14 cellular contexts compared by ENCODE assay signal in genomic region chr7:40115941-40116340, GRCh38. TPM values are rescaled to one million over a fixed set of nuclear protein-coding genes. Genes with fewer than 3 reads are reported as not detected.
DNase-seq lines count a peak whose midpoint lies in the region; ATAC-seq and TF ChIP-seq lines count a peak whose summit lies in the region.
"Had no signal": no experiment of that assay in that cellular context is flagged by ENCODE, and none has a peak within 500 bp of the region (broad histone marks: within the 10 kb centered on the region; RNA-seq: fewer than 3 reads in every experiment).

No MANE protein-coding gene starts in this region.

- peak overlapping the region; percentile 15 for H3K27ac Mint-ChIP-seq in endothelial cell (ENCODE audit: unreplicated experiment)
- H3K27ac Mint-ChIP-seq: CD4-positive, alpha-beta memory T cell; GM23338; HFFc6 had no signal

- H3K36me3 ChIP-seq in OCI-LY7 (ENCODE audit: insufficient read depth, low read length) (no peaks in the 10 kb centered on the region), mesenchymal stem cell (ENCODE audit: control insufficient read depth in 1 of 2, insufficient read depth in 2 of 2, low read depth in 1 of 2, low read length in 2 of 2) (peaks cover 5 to 11% of the 10 kb centered on the region in 2 experiments)

- no peak overlapping the region for H3K9ac ChIP-seq in mesenchymal stem cell (ENCODE audit: low read length)

- H2AK5ac ChIP-seq in mesenchymal stem cell (ENCODE audit: low read length, severe bottlenecking) = no peak overlapping the region

- TSS peak; percentile 24 for BruUV-seq in OCI-LY7 (replicated peaks; lab: Mats Ljungman, UMichigan)

- TF ChIP-seq CTCF in OCI-LY7 (conservative IDR thresholded peaks at IDR 0.05; ENCODE audit: low read length) (no peak), endothelial cell (IDR thresholded peaks at IDR 0.05; ENCODE audit: unreplicated experiment) (no peak)

- H3K79me2 ChIP-seq in OCI-LY7 (ENCODE audit: insufficient read depth, low read depth, low read length) = no peaks in the 10 kb centered on the region

- H2BK5ac ChIP-seq in mesenchymal stem cell (ENCODE audit: low read depth, low read length, poor library complexity, severe bottlenecking) = no peak overlapping the region

- peaks cover 5% of the 10 kb centered on the region for H3K36me3 Mint-ChIP-seq in endothelial cell (ENCODE audit: low read depth, unreplicated experiment)

- H2BK120ac ChIP-seq in mesenchymal stem cell (ENCODE audit: low read depth, low read length) = no peak overlapping the region

- ATAC-seq in GM19351 (IDR thresholded peaks at IDR 0.05; ENCODE audit: unreplicated experiment) (no peak), GM21367 (IDR thresholded peaks at IDR 0.05; ENCODE audit: unreplicated experiment) (no peak)
- ATAC-seq: GM23338 had no signal

- no peaks in the 10 kb centered on the region for H3K27me3 Mint-ChIP-seq in endothelial cell (ENCODE audit: unreplicated experiment)
- H3K27me3 Mint-ChIP-seq: CD4-positive, alpha-beta memory T cell had no signal

- DNase-seq in OCI-LY7 (ENCODE audit: low spot score) (no peak), endothelial cell (ENCODE audit: low spot score) (no peak), mesenchymal stem cell (no peak), NCI-H345 treated with DMSO at 0.1 percent for 48 hours (lab: John Stamatoyannopoulos, UW; ENCODE audit: unreplicated experiment) (no peak), NCI-H1694 treated with DMSO at 0.1 percent for 48 hours (lab: John Stamatoyannopoulos, UW) (no peak)
- DNase-seq: C1 segment of cervical spinal cord; CD4-positive, alpha-beta memory T cell; COR-L47; DMS153; H9; HFFc6 had no signal

- H3K79me1 ChIP-seq in mesenchymal stem cell (replicated peaks; ENCODE audit: low read length, poor library complexity, severe bottlenecking) = peaks cover 19% of the 10 kb centered on the region

- H3K4me1 Mint-ChIP-seq in endothelial cell (ENCODE audit: unreplicated experiment) = peaks cover 16% of the 10 kb centered on the region
- H3K4me1 Mint-ChIP-seq: CD4-positive, alpha-beta memory T cell had no signal

- no peak overlapping the region for H3K23ac ChIP-seq in mesenchymal stem cell (ENCODE audit: low read length in 2 of 2)

- intact Hi-C loops in OCI-LY7 (cut with micrococcal nuclease; ENCODE audit: unreplicated experiment) = no loop called here

- H3K4me3 ChIP-seq in OCI-LY7 (ENCODE audit: low read depth, low read length, poor library complexity, severe bottlenecking) (no peak overlapping the region), mesenchymal stem cell (ENCODE audit: insufficient read depth in 1 of 2, low read depth in 1 of 2, low read length in 2 of 2) (no peak overlapping the region)
- H3K4me3 ChIP-seq: GM23338 had no signal

- H3K9me3 Mint-ChIP-seq in endothelial cell (ENCODE audit: unreplicated experiment) = no peaks in the 10 kb centered on the region
- H3K9me3 Mint-ChIP-seq: GM23338, H9, HFFc6 had no signal

- no peak overlapping the region for H4K91ac ChIP-seq in mesenchymal stem cell (ENCODE audit: low read length)

- H3K4me1 ChIP-seq in OCI-LY7 (ENCODE audit: insufficient read depth, low read length, poor library complexity, severe bottlenecking) (no peaks in the 10 kb centered on the region), mesenchymal stem cell (ENCODE audit: control insufficient read depth, insufficient read depth, low read depth, low read length) (peaks cover 5% of the 10 kb centered on the region)

- no peak overlapping the region for H2BK12ac ChIP-seq in mesenchymal stem cell (ENCODE audit: low read length in 2 of 2)

- H3K14ac ChIP-seq in mesenchymal stem cell (ENCODE audit: low read length in 2 of 2) = no peak overlapping the region

- no peaks in the 10 kb centered on the region for H3K9me2 ChIP-seq in OCI-LY7 (ENCODE audit: insufficient read depth, low read length)

- no CpG with 5 or more reads among the region's 2 CpGs for WGBS in mesenchymal stem cell

- no peak overlapping the region for H3K4me3 Mint-ChIP-seq in endothelial cell (ENCODE audit: unreplicated experiment)
- H3K4me3 Mint-ChIP-seq: CD4-positive, alpha-beta memory T cell; GM23338; H9; HFFc6 had no signal

- no peak overlapping the region for H3K4ac ChIP-seq in mesenchymal stem cell (ENCODE audit: low read depth in 1 of 2, low read length in 2 of 2)

- H3K4me2 ChIP-seq in OCI-LY7 (ENCODE audit: low read length) (no peak overlapping the region), mesenchymal stem cell (ENCODE audit: low read length, poor library complexity, severe bottlenecking) (no peak overlapping the region)
- H3K4me2 ChIP-seq: GM23338 had no signal

- no peaks in the 10 kb centered on the region for H4K20me1 ChIP-seq in OCI-LY7 (ENCODE audit: insufficient read depth, low read length)

- no peak overlapping the region for H2BK15ac ChIP-seq in mesenchymal stem cell (ENCODE audit: low read depth, poor library complexity, severe bottlenecking)

- H2AFZ ChIP-seq in OCI-LY7 (ENCODE audit: low read length) = no peak overlapping the region
- H2AFZ ChIP-seq in mesenchymal stem cell (ENCODE audit: low read depth, low read length) = no peak overlapping the region
- H2AFZ ChIP-seq: GM23338 had no signal

- no peak overlapping the region for H4K8ac ChIP-seq in mesenchymal stem cell (ENCODE audit: low read length)

- H3K27me3 ChIP-seq in mesenchymal stem cell (ENCODE audit: control insufficient read depth in 1 of 2, insufficient read depth in 1 of 2, low read length in 2 of 2) = no peaks in the 10 kb centered on the region

- POLR2A ChIA-PET in OCI-LY7 (lab: Charles Lee) = no interaction called here

- H3K27ac ChIP-seq in OCI-LY7 (ENCODE audit: low read depth, low read length, poor library complexity, severe bottlenecking) (no peak overlapping the region), mesenchymal stem cell (ENCODE audit: low read length, poor library complexity, severe bottlenecking) (peak overlapping the region; percentile 29)

- H3K18ac ChIP-seq in mesenchymal stem cell (ENCODE audit: low read depth in 1 of 2, low read length in 2 of 2) = no peak overlapping the region

- CTCF ChIA-PET in OCI-LY7 (lab: Charles Lee; ENCODE audit: unreplicated experiment) = no interaction called here

- no peaks in the 10 kb centered on the region for H3K9me3 ChIP-seq in OCI-LY7 (ENCODE audit: low read length)
- no peaks in the 10 kb centered on the region for H3K9me3 ChIP-seq in mesenchymal stem cell (ENCODE audit: control insufficient read depth, low read length)

RNA-seq across cellular contexts. Expression of gene MPLKIP, which starts 18.5 kb away (rescaled TPM):
- total RNA-seq in OCI-LY7 (2014; rRNA removed; shearing (Covaris generic)) = 35.2 and 44.1 TPM in 2 replicates
- total RNA-seq in OCI-LY7 (2022) (46.3 and 52.8 TPM in 2 replicates), endothelial cell (ENCODE audit: unreplicated experiment) (25.0 TPM)
- polyA plus RNA-seq in mesenchymal stem cell (2013, experiment 1 of 2) = 35.2 TPM
- 36.2 TPM for polyA plus RNA-seq in mesenchymal stem cell (2013, experiment 2 of 2)

RNA-seq across cellular contexts. Expression of gene SUGCT, which starts 18.9 kb away (rescaled TPM):
- 1.7 TPM in 1 of 2 replicates, not detected in the other for total RNA-seq in OCI-LY7 (2014; rRNA removed; shearing (Covaris generic))
- not detected in 2 replicates for total RNA-seq in OCI-LY7 (2022)
- 1.6 TPM for total RNA-seq in endothelial cell (ENCODE audit: unreplicated experiment)
- polyA plus RNA-seq in mesenchymal stem cell (2013, experiment 1 of 2) = 9.5 TPM
- 9.1 TPM for polyA plus RNA-seq in mesenchymal stem cell (2013, experiment 2 of 2)
